ENCODE assay signal across 15 cellular contexts in the genomic region with DNA sequence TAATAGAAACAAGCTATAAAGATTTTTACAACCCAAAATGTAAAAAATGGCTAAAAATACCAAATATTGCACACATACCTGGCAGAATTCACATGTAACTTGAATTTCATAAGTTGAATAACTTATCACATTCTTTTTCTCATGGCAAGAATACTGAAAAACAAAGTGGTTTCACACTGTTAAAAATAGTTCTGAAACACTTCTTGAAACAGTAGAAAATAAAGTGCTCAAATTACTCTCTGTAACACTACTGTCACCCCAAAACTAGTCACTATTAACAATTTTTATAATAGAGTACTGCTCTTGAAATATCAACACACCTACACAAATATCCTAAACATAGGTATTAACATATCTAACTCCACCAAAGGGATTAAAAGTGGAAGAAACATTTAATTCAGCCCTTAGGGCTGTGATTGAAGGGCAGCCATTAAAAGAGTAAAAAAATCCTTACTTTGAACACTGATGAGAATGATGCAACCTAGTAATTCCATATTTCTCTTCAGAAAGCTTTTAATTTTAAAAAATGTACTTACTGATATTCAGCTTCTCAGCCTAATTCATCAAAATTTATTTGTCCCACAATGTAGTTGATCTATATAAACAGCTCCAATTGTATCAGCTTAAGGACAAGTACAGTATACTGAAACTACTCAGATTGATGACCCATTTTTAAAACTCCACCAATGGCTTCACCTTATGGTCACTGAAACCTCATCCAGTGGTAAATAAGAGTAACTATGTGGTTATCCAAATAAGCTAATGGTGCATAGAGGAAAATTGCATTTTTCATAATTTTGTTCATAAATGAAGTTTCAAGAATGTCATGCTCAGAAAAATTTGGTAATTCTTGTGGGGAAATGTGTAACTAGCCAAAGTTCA. TPM values are rescaled to one million over a fixed set of nuclear protein-coding genes. Genes with fewer than 3 reads are reported as not detected.
DNase-seq lines count a peak whose midpoint lies in the region; ATAC-seq and TF ChIP-seq lines count a peak whose summit lies in the region.
"Had no signal": no experiment of that assay in that cellular context is flagged by ENCODE, and none has a peak within 500 bp of the region (broad histone marks: within the 10 kb centered on the region; RNA-seq: fewer than 3 reads in every experiment).

No MANE protein-coding gene starts in this region.

- H3K4me1 ChIP-seq in KMS-11 (ENCODE audit: low read depth, poor library complexity, severe bottlenecking) (peaks cover 97% of the 10 kb centered on the region), gastrocnemius medialis (peaks cover 7 to 15% of the 10 kb centered on the region in 2 donors), lower lobe of right lung (no peaks in the 10 kb centered on the region)
- H3K4me1 ChIP-seq: foreskin keratinocyte had no signal

- H3K9ac ChIP-seq in KMS-11: peak overlapping the region; percentile 27; the same call in 1 of the 2 replicates

- TF ChIP-seq CTCF in KMS-11 (conservative IDR thresholded peaks at IDR 0.05; ENCODE audit: low read depth, low read length) (no peak), gastrocnemius medialis (IDR thresholded peaks at IDR 0.05 in 4 of 5, conservative IDR thresholded peaks at IDR 0.05 in 1 of 5) (no peak), lower lobe of right lung (IDR thresholded peaks at IDR 0.05) (no peak)

- no peak for DNase-seq in activated CD8-positive, alpha-beta memory T cell treated with anti-CD3 and anti-CD28 coated beads for 24 hours
- DNase-seq in gastrocnemius medialis (no peak), lower lobe of right lung (no peak)
- DNase-seq: activated gamma-delta T cell, foreskin keratinocyte, NCI-H2081 treated with DMSO at 0.1 percent for 48 hours, tibial artery had no signal

- peak; percentile 77 for ATAC-seq in GM18502 (IDR thresholded peaks at IDR 0.05; ENCODE audit: poor library complexity, unreplicated experiment)
- ATAC-seq in GM19452 (IDR thresholded peaks at IDR 0.05; ENCODE audit: unreplicated experiment): peak; percentile 76
- peak; percentile 71 for ATAC-seq in HG02852 (IDR thresholded peaks at IDR 0.05; ENCODE audit: unreplicated experiment)
- no peak for ATAC-seq in HG03108 (IDR thresholded peaks at IDR 0.05; ENCODE audit: unreplicated experiment)
- ATAC-seq in gastrocnemius medialis: no peak
- ATAC-seq in lower lobe of right lung: no peak
- ATAC-seq: foreskin keratinocyte had no signal

- intact Hi-C loops in gastrocnemius medialis (cut with DNase I; ENCODE audit: low total_unique reads) (no loop called here), lower lobe of right lung (cut with DNase I) (no loop called here)

- peak overlapping the region; percentile 69 for H3K4me2 ChIP-seq in KMS-11

- in situ Hi-C loops in gastrocnemius medialis (cut with MboI; ENCODE audit: low sequenced_read_pairs in 4 of 4): no loop called here

- no peaks in the 10 kb centered on the region for H3K9me3 ChIP-seq in gastrocnemius medialis
- no peaks in the 10 kb centered on the region for H3K9me3 ChIP-seq in lower lobe of right lung
- H3K9me3 ChIP-seq: tibial artery had no signal

- peak overlapping the region; percentile 78 for H3K27ac ChIP-seq in KMS-11
- H3K27ac ChIP-seq in gastrocnemius medialis: no peak overlapping the region
- H3K27ac ChIP-seq in lower lobe of right lung: no peak overlapping the region
- H3K27ac ChIP-seq: C4-2B, coronary artery, foreskin keratinocyte, RWPE1, tibial artery had no signal

- no peak overlapping the region for H2AFZ ChIP-seq in KMS-11 (ENCODE audit: low read depth)

- H3K4me3 ChIP-seq in KMS-11 (IDR thresholded peaks at IDR 0.05; ENCODE audit: insufficient read depth, low read depth, low read length) (peak overlapping the region; percentile 68), gastrocnemius medialis (no peak overlapping the region), lower lobe of right lung (no peak overlapping the region)
- H3K4me3 ChIP-seq: coronary artery, tibial artery had no signal

- no peaks in the 10 kb centered on the region for H4K20me1 ChIP-seq in KMS-11 (ENCODE audit: insufficient read depth)

- H3K36me3 ChIP-seq in KMS-11 (ENCODE audit: insufficient read depth): 0 out of 2 replicates have a peak, but pooled peaks cover 4% of the 10 kb centered on the region
- H3K36me3 ChIP-seq in gastrocnemius medialis: peaks cover 0 to 7% of the 10 kb centered on the region in 2 donors
- peaks cover 23% of the 10 kb centered on the region for H3K36me3 ChIP-seq in lower lobe of right lung

- no peak for TF ChIP-seq POLR2A in gastrocnemius medialis (IDR thresholded peaks at IDR 0.05)

- no peaks in the 10 kb centered on the region for H3K27me3 ChIP-seq in KMS-11 (ENCODE audit: insufficient read depth, low read depth)
- H3K27me3 ChIP-seq in gastrocnemius medialis: no peaks in the 10 kb centered on the region
- no peaks in the 10 kb centered on the region for H3K27me3 ChIP-seq in lower lobe of right lung (ENCODE audit: low read depth)
- H3K27me3 ChIP-seq: foreskin keratinocyte, tibial artery had no signal

- H3K79me2 ChIP-seq in KMS-11 (ENCODE audit: insufficient read depth, low read depth): peaks cover 80% of the 10 kb centered on the region

RNA-seq across cellular contexts. Expression of gene ATF2, which starts 31.4 kb away (rescaled TPM):
- total RNA-seq in gastrocnemius medialis: 10 to 100 TPM; 19.5 to 28.1 (median 20.9) TPM
- 48.0 TPM for total RNA-seq in lower lobe of right lung

RNA-seq across cellular contexts. Expression of gene ATP5MC3, which starts 44.9 kb away (rescaled TPM):
- 100 to 1,000 TPM; 202 to 358 (median 221) TPM for total RNA-seq in gastrocnemius medialis
- 133 TPM for total RNA-seq in lower lobe of right lung

Comparison
In these comparisons a context has a peak if more than half of its experiments do, and no peak if none do; other contexts are left out.
1. ATAC-seq: peak in GM18502 (single experiment), GM19452 (single experiment) and HG02852 (single experiment); none in HG03108 (single experiment), gastrocnemius medialis (0 of 2) and lower lobe of right lung (0 of 2).